Comparison of ENCODE assay signal across 1 cellular context in the genomic region with DNA sequence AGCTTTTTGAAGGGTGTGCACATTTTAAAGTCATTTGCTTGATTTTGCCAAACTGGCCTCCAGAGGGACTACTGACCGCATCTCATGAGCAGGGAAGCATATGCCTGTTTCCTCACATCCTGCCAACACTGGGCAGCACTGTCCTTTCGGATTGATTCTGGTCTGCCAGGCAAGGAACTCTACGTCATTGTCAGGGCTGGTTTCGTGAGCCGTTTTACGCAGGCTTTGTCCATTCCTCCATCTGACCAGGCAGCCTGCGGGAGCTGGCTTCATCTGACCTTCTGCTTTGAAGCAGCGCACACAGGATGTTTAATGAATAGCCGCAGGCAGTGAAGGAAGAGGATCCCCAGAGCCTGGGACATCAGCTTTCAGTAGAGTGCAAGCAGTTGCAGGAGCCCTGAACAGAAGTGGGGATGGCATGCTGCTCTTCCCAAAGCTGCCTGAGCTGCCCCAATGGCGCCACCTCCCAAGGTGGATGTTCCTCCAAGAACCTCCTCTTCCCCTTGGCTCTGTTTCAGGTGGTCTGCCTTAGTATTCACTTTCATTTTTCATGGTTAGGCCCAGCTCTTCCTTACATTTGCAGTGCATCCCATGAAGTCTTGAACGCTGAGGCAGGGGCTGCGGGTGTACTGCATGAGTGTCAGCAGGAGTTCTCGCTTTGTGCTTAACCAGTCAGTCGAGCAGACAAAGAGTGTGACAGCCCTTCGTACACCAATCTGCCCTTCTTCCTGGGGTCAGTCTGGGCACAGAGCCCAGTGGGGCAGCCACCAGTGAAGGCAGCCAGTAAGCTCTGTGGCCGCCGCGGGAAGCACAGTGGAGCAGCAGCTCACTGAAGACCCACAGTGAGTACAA.
TF ChIP-seq lines count a peak whose summit lies in the region.

No MANE protein-coding gene starts in this region.

TF ChIP-seq in K562, 482 proteins besides CTCF, POLR2A, EP300 and RAD21 (continued from another document):
- TF ChIP-seq, protein P1, sequence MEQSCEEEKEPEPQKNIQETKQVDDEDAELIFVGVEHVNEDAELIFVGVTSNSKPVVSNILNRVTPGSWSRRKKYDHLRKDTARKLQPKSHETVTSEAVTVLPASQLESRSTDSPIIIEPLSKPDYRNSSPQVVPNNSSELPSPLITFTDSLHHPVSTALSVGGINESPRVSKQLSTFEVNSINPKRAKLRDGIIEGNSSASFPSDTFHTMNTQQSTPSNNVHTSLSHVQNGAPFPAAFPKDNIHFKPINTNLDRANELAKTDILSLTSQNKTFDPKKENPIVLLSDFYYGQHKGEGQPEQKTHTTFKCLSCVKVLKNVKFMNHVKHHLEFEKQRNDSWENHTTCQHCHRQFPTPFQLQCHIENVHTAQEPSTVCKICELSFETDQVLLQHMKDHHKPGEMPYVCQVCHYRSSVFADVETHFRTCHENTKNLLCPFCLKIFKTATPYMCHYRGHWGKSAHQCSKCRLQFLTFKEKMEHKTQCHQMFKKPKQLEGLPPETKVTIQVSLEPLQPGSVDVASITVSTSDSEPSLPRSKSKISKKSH (CRISPR knock-in tag; IDR thresholded peaks at IDR 0.05): no peak
